Comparison of ENCODE assay signal across 8 cellular contexts in genomic region chr9:137222190-137223077, GRCh38. TPM values are rescaled to one million over a fixed set of nuclear protein-coding genes. Genes with fewer than 3 reads are reported as not detected.
DNase-seq lines count a peak whose midpoint lies in the region; ATAC-seq and TF ChIP-seq lines count a peak whose summit lies in the region.

Gene RNF208 (minus strand): TSS chr9:137222240. CDS start chr9:137221212, 1,028 bp downstream.

- H3T11ph ChIP-seq in H9 (ENCODE audit: low read length), result no peak within 1 kb of the TSS

- no peaks in the 10 kb centered on the region for H3K9me3 ChIP-seq in H9 (ENCODE audit: control insufficient read depth, low read depth, low read length)
- no peaks in the 10 kb centered on the region for H3K9me3 ChIP-seq in SK-N-MC (ENCODE audit: low read depth, low read length)
- H3K9me3 ChIP-seq in esophagus muscularis mucosa, result no peaks in the 10 kb centered on the region
- H3K9me3 ChIP-seq in neuronal stem cell (replicated peaks in 1 of 2; ENCODE audit: control insufficient read depth in 2 of 2, insufficient read depth in 1 of 2, low read depth in 1 of 2, low read length in 2 of 2), result no peaks in the 10 kb centered on the region

- no peak within 1 kb of the TSS for H3K23ac ChIP-seq in H9 (ENCODE audit: insufficient read length, low read depth, low read length)
- H3K23ac ChIP-seq in neuronal stem cell (ENCODE audit: low read depth, low read length, poor library complexity), result peak within 1 kb of the TSS; percentile 89

- H3K27me3 Mint-ChIP-seq in CD14-positive monocyte (ENCODE audit: low read depth in 3 of 3) (peaks cover 6 to 31% (median 13%) of the 10 kb centered on the region in 3 donors), H9 (ENCODE audit: low read depth) (no peaks in the 10 kb centered on the region; the same call in 1 of the 2 replicates)

- TF ChIP-seq POLR2A in esophagus muscularis mucosa (IDR thresholded peaks at IDR 0.05; ENCODE audit: low read depth), result no peak

- H4K91ac ChIP-seq in H9 (ENCODE audit: insufficient read length, low read depth, low read length) (no peak within 1 kb of the TSS), neuronal stem cell (ENCODE audit: low read depth, low read length, poor library complexity) (no peak within 1 kb of the TSS)

- no peaks in the 10 kb centered on the region for H3K27me3 ChIP-seq in H9 (ENCODE audit: insufficient read depth, low read length)
- peaks cover 0 to 10% (median 4%) of the 10 kb centered on the region in 4 donors for H3K27me3 ChIP-seq in esophagus muscularis mucosa
- H3K27me3 ChIP-seq in neuronal stem cell (ENCODE audit: control insufficient read depth in 3 of 3, insufficient read depth in 3 of 3, low read depth in 1 of 3, low read length in 3 of 3), result peaks cover 0 to 10% (median 3%) of the 10 kb centered on the region in 3 experiments
- H3K27me3 ChIP-seq in foreskin keratinocyte, result no peaks in the 10 kb centered on the region

- no peaks in the 10 kb centered on the region for H3K36me3 ChIP-seq in SK-N-MC (ENCODE audit: insufficient read depth, low read length)
- H3K36me3 ChIP-seq in esophagus muscularis mucosa, result no peaks in the 10 kb centered on the region
- H3K36me3 ChIP-seq in neuronal stem cell (replicated peaks in 1 of 2; ENCODE audit: control insufficient read depth in 2 of 2, insufficient read depth in 2 of 2, low read length in 2 of 2), result no peaks in the 10 kb centered on the region

- DNase-seq in CD14-positive monocyte (ENCODE audit: low spot score), result no peak
- DNase-seq in H9, result peak; percentile 54
- DNase-seq in SK-N-MC (ENCODE audit: low read depth, low spot score), result no peak
- no peak for DNase-seq in esophagus muscularis mucosa (ENCODE audit: extremely low spot score)
- DNase-seq in neuronal stem cell (ENCODE audit: low spot score), result no peak
- DNase-seq in AML-193 (lab: John Stamatoyannopoulos, UW), result no peak
- no peak for DNase-seq in foreskin keratinocyte
- no peak for DNase-seq in H4 (ENCODE audit: low spot score)

- H3K4me3 ChIP-seq in SK-N-MC (peak within 1 kb of the TSS; percentile 97), esophagus muscularis mucosa (peak within 1 kb of the TSS; percentile 72 to 87 (median 80)), neuronal stem cell (ENCODE audit: low read length in 2 of 2) (peak within 1 kb of the TSS; percentile 74 to 83)

- H3K4me1 Mint-ChIP-seq in CD14-positive monocyte (peaks cover 23% of the 10 kb centered on the region), H9 (peaks cover 0 to 3% of the 10 kb centered on the region in 2 experiments; a peak in 3 of 4 replicates)

- H3K27ac ChIP-seq in H9 (ENCODE audit: insufficient read length, low read depth, low read length) (no peak within 1 kb of the TSS), SK-N-MC (no peak within 1 kb of the TSS), esophagus muscularis mucosa (replicated peaks in 1 of 4) (peak within 1 kb of the TSS; percentile 91 to 94 (median 92)), neuronal stem cell (replicated peaks; ENCODE audit: low read length) (no peak within 1 kb of the TSS), foreskin keratinocyte (no peak within 1 kb of the TSS)

- H3K14ac ChIP-seq in H9 (ENCODE audit: insufficient read depth, low read length) (peak within 1 kb of the TSS; percentile 74; the same call in 1 of the 2 replicates), neuronal stem cell (ENCODE audit: low read length) (no peak within 1 kb of the TSS)

- no peak within 1 kb of the TSS for H4K5ac ChIP-seq in H9 (ENCODE audit: insufficient read length, low read depth, low read length)

- no peaks in the 10 kb centered on the region for H3K79me1 ChIP-seq in H9 (ENCODE audit: insufficient read depth, low read depth, low read length, poor library complexity, severe bottlenecking)
- H3K79me1 ChIP-seq in neuronal stem cell (ENCODE audit: low read depth, low read length), result peaks cover 10% of the 10 kb centered on the region

- no peak for ATAC-seq in foreskin keratinocyte

- no peak within 1 kb of the TSS for H3K4ac ChIP-seq in H9 (ENCODE audit: low read depth, low read length)
- H3K4ac ChIP-seq in neuronal stem cell (ENCODE audit: low read length), result peak within 1 kb of the TSS; percentile 93

- H3K23me2 ChIP-seq in H9 (ENCODE audit: insufficient read length, low read depth, low read length, poor library complexity, severe bottlenecking), result peaks cover 18% of the 10 kb centered on the region

- H3K27ac Mint-ChIP-seq in CD14-positive monocyte (peak within 1 kb of the TSS; percentile 68 to 90 (median 82)), H9 (no peak within 1 kb of the TSS)

- H2BK5ac ChIP-seq in H9 (ENCODE audit: insufficient read length, low read length), result no peak within 1 kb of the TSS
- H2BK5ac ChIP-seq in neuronal stem cell (ENCODE audit: low read length), result peak within 1 kb of the TSS; percentile 66

- H3K36me3 Mint-ChIP-seq in CD14-positive monocyte, result no peaks in the 10 kb centered on the region
- H3K36me3 Mint-ChIP-seq in H9 (ENCODE audit: insufficient read depth in 1 of 3, low read depth in 3 of 3), result 0 out of 7 replicates have a peak, but pooled peaks cover 0 to 2% (median 0%) of the 10 kb centered on the region in 3 experiments

- H2BK12ac ChIP-seq in H9 (ENCODE audit: insufficient read length, low read depth, low read length), result no peak within 1 kb of the TSS
- H2BK12ac ChIP-seq in neuronal stem cell (ENCODE audit: low read length), result peak within 1 kb of the TSS; percentile 59

- no peaks in the 10 kb centered on the region for H3K79me2 ChIP-seq in H9 (ENCODE audit: insufficient read depth, low read length)

- no CpG with 5 or more reads among the region's 88 CpGs for WGBS in H9 (ENCODE audit: extremely low coverage, insufficient read length, low lambda C conversion rate)
- WGBS in esophagus muscularis mucosa, result 4% methylated on average over 24 of the region's 88 CpGs
- WGBS in neuronal stem cell (ENCODE audit: extremely low coverage in 2 of 2, insufficient read length in 2 of 2, insufficient replicate concordance in 1 of 2), 2 donors, result no CpG with 5 or more reads among the region's 88 CpGs

- H3K9me3 Mint-ChIP-seq in CD14-positive monocyte (no peaks in the 10 kb centered on the region), H9 (no peaks in the 10 kb centered on the region)

- H2AK5ac ChIP-seq in H9 (ENCODE audit: insufficient read length, low read length), result no peak within 1 kb of the TSS
- H2AK5ac ChIP-seq in neuronal stem cell (ENCODE audit: low read depth, low read length), result peak within 1 kb of the TSS; percentile 71

- no peak within 1 kb of the TSS for H2BK20ac ChIP-seq in H9 (ENCODE audit: low read depth, low read length, poor library complexity, severe bottlenecking)

- no peaks in the 10 kb centered on the region for H3K4me1 ChIP-seq in H9 (ENCODE audit: insufficient read depth, low read length)
- H3K4me1 ChIP-seq in esophagus muscularis mucosa, result peaks cover 31 to 47% (median 36%) of the 10 kb centered on the region in 4 donors
- H3K4me1 ChIP-seq in neuronal stem cell (ENCODE audit: control insufficient read depth in 2 of 2, insufficient read depth in 1 of 2, low read depth in 1 of 2, low read length in 2 of 2), result peaks cover 11 to 23% of the 10 kb centered on the region in 2 donors
- H3K4me1 ChIP-seq in foreskin keratinocyte, result peaks cover 7% of the 10 kb centered on the region

- no peak for TF ChIP-seq EP300 in esophagus muscularis mucosa (IDR thresholded peaks at IDR 0.05)

- H3K4me3 Mint-ChIP-seq in CD14-positive monocyte (peak within 1 kb of the TSS; percentile 90 to 93), H9 (peak within 1 kb of the TSS; percentile 66 to 83)

- no peaks in the 10 kb centered on the region for H4K20me1 ChIP-seq in H9 (ENCODE audit: control insufficient read depth, insufficient read depth, insufficient read length)

- TF ChIP-seq CTCF in CD14-positive monocyte (IDR thresholded peaks at IDR 0.05), result no peak
- no peak for TF ChIP-seq CTCF in H9 (conservative IDR thresholded peaks at IDR 0.05)
- TF ChIP-seq CTCF in esophagus muscularis mucosa (IDR thresholded peaks at IDR 0.05), result no peak
- TF ChIP-seq CTCF in foreskin keratinocyte (conservative IDR thresholded peaks at IDR 0.05), result no peak

- no peak within 1 kb of the TSS for H3K56ac ChIP-seq in H9 (ENCODE audit: insufficient read length, low read depth, low read length)

- H2BK120ac ChIP-seq in H9 (ENCODE audit: low read depth, low read length, poor library complexity, severe bottlenecking), result no peak within 1 kb of the TSS
- H2BK120ac ChIP-seq in neuronal stem cell (ENCODE audit: low read depth, low read length), result peak within 1 kb of the TSS; percentile 81

- H3K18ac ChIP-seq in H9 (ENCODE audit: insufficient read length, low read depth, low read length) (no peak within 1 kb of the TSS), neuronal stem cell (ENCODE audit: low read length) (peak within 1 kb of the TSS; percentile 94)

- H4K8ac ChIP-seq in H9 (replicated peaks; ENCODE audit: insufficient read length, low read depth, low read length) (no peak within 1 kb of the TSS), neuronal stem cell (ENCODE audit: low read depth, low read length) (peak within 1 kb of the TSS; percentile 98)

- H2BK15ac ChIP-seq in H9 (ENCODE audit: low read depth, low read length), result no peak within 1 kb of the TSS
- H2BK15ac ChIP-seq in neuronal stem cell (ENCODE audit: low read length), result peak within 1 kb of the TSS; percentile 98

- H2AFZ ChIP-seq in H9 (ENCODE audit: low read length) (no peak within 1 kb of the TSS), neuronal stem cell (ENCODE audit: low read length) (peak within 1 kb of the TSS; percentile 94)

- H3K9ac ChIP-seq in H9 (ENCODE audit: extremely low read depth, insufficient read length, low read length) (no peak within 1 kb of the TSS), SK-N-MC (ENCODE audit: insufficient read length) (peak within 1 kb of the TSS; percentile 45), neuronal stem cell (ENCODE audit: low read depth, low read length, poor library complexity) (peak within 1 kb of the TSS; percentile 91)

- peak within 1 kb of the TSS; percentile 75 for H3K4me2 ChIP-seq in H9 (ENCODE audit: insufficient read depth, insufficient read length, low read length)
- peak within 1 kb of the TSS; percentile 89 for H3K4me2 ChIP-seq in neuronal stem cell (ENCODE audit: insufficient read depth, low read length, poor library complexity, severe bottlenecking)

- intact Hi-C loops in CD14-positive monocyte (cut with micrococcal nuclease), result loop anchor here (1.0 to 5.0 kb wide), 5 partner anchors 17 to 95 kb away; partner anchors contain the start of genes TPRN (in 2 of the 2), ANAPC2 (in 1 of the 2), NDOR1 (in 1 of the 2) and SSNA1 (in 1 of the 2)
- intact Hi-C loops in esophagus muscularis mucosa (cut with DNase I), result loop anchor here (5.0 kb wide), 1 partner anchor 35 kb away; the partner anchor contains the start of genes ANAPC2 and SSNA1

RNA-seq across cellular contexts. Expression of gene RNF208, which starts in this region (rescaled TPM):
- not detected for polyA plus RNA-seq in CD14-positive monocyte
- total RNA-seq in H9 (2021), result 7.7 and 8.1 TPM in 2 replicates
- 1 to 10 TPM; 1.2 to 4.2 (median 2.4) TPM for total RNA-seq in esophagus muscularis mucosa
- 6.4 TPM for polyA plus RNA-seq in neuronal stem cell (2013, experiment 1 of 2)
- polyA plus RNA-seq in neuronal stem cell (2013, experiment 2 of 2), result 6.5 TPM
- total RNA-seq in foreskin keratinocyte, result 0.18 and 0.41 TPM in 2 replicates
- 1.2 and 1.6 TPM in 2 replicates for polyA plus RNA-seq in foreskin keratinocyte
- total RNA-seq in H4 (2014; rRNA removed; shearing (Covaris generic)), result 0.31 TPM in 1 of 2 replicates, not detected in the other

Comparison
In these comparisons a context has a peak if more than half of its experiments do, and no peak if none do; other contexts are left out.
1. H3K27ac Mint-ChIP-seq: peak in CD14-positive monocyte (7 of 7); none in H9 (0 of 3).
2. H3K27ac ChIP-seq: peak in esophagus muscularis mucosa (4 of 4); none in H9 (single experiment), SK-N-MC (single experiment), neuronal stem cell (single experiment) and foreskin keratinocyte (single experiment).
3. Peak in every context shown above with its lines, with median percentiles within 50 percentile points of each other: H3K4me3 ChIP-seq.